16 cellular contexts compared by ENCODE assay signal in the genomic region with DNA sequence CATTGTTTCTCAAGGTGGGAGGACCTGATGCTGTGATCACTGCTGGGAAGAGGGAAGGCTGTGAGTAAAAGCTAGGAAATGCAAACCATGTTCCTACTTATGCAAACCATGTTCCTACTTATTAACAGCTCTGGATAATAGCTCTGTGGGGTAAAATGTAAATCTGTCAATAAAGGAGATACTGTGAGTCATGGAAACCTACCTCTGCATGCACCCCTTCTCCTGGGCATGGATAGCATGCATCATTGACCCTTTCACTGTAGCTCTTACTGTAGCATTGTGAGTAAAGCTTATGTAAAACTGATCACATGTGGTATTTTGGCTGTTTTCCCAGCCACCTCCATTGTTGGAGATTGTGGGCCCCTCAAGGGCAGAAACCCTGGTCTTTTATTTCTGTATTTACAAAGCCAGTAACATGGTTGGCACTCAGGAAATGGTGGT.
DNase-seq lines count a peak whose midpoint lies in the region; FAIRE-seq and TF ChIP-seq lines count a peak whose summit lies in the region.
"Had no signal": no experiment of that assay in that cellular context is flagged by ENCODE, and none has a peak within 500 bp of the region (broad histone marks: within the 10 kb centered on the region; RNA-seq: fewer than 3 reads in every experiment).

No MANE protein-coding gene starts in this region.

- H3K4me3 ChIP-seq in hepatocyte, result no peak overlapping the region

- no peak for TF ChIP-seq CTCF in hepatocyte (IDR thresholded peaks at IDR 0.05; ENCODE audit: poor library complexity)

- H3K27me3 ChIP-seq in hepatocyte, result peaks cover 17% of the 10 kb centered on the region

- no peak for FAIRE-seq in urothelium cell line (lab: Jason Lieb, UNC)
- FAIRE-seq: small intestine had no signal

- peak; percentile 48 to 87 (median 50) for DNase-seq in NCI-H1417 (lab: John Stamatoyannopoulos, UW)
- no peak for DNase-seq in NCI-H1417 treated with DMSO at 0.1 percent for 48 hours (lab: John Stamatoyannopoulos, UW)
- DNase-seq in NCI-H2196 treated with DMSO at 0.1 percent for 48 hours (lab: John Stamatoyannopoulos, UW; ENCODE audit: unreplicated experiment), result peak; percentile 16
- DNase-seq in astrocyte of the hippocampus (ENCODE audit: low read depth, low spot score), result peak; percentile 92
- peak; percentile 43 for DNase-seq in urothelium cell line (ENCODE audit: low spot score)
- DNase-seq in hepatocyte (ENCODE audit: low spot score), result no peak
- no peak for DNase-seq in SKM-1 (lab: John Stamatoyannopoulos, UW; ENCODE audit: unreplicated experiment)
- no peak for DNase-seq in SHP77 treated with DMSO at 0.1 percent for 48 hours (lab: John Stamatoyannopoulos, UW)
- DNase-seq: activated B cell treated with CpG ODN at 0.5 μM for 24 hours; activated naive CD4-positive, alpha-beta T cell treated with anti-CD3 and anti-CD28 coated beads, Interleukin-2, amount 50 U/mL, for 16 hours; CD8-positive, alpha-beta memory T cell; erythroblast; NCI-H510A; small intestine; substantia nigra had no signal

- H3K4me1 ChIP-seq in hepatocyte (ENCODE audit: insufficient read depth), result no peaks in the 10 kb centered on the region

- H3K79me2 ChIP-seq in hepatocyte, result no peaks in the 10 kb centered on the region

- no peaks in the 10 kb centered on the region for H4K20me1 ChIP-seq in hepatocyte (ENCODE audit: insufficient read depth, poor library complexity, severe bottlenecking)

- no peak overlapping the region for H3K4me2 ChIP-seq in hepatocyte

- H3K9me2 ChIP-seq in hepatocyte (replicated peaks; ENCODE audit: insufficient read depth), result no peaks in the 10 kb centered on the region

- no peak overlapping the region for H3K27ac ChIP-seq in hepatocyte
- H3K27ac ChIP-seq: 22Rv1 had no signal

- H2AFZ ChIP-seq in hepatocyte, result no peak overlapping the region

- no peaks in the 10 kb centered on the region for H3K9me3 ChIP-seq in hepatocyte (ENCODE audit: low read depth)

- no peaks in the 10 kb centered on the region for H3K36me3 ChIP-seq in hepatocyte (replicated peaks; ENCODE audit: insufficient read depth, low read depth)

Comparison
In these comparisons a context has a peak if more than half of its experiments do, and no peak if none do; other contexts are left out.
1. DNase-seq: peak in NCI-H1417 (3 of 3), NCI-H2196 treated with DMSO at 0.1 percent for 48 hours (single experiment), astrocyte of the hippocampus (single experiment) and urothelium cell line (single experiment); none in NCI-H1417 treated with DMSO at 0.1 percent for 48 hours (single experiment), hepatocyte (single experiment), SKM-1 (single experiment) and SHP77 treated with DMSO at 0.1 percent for 48 hours (single experiment).